In genomic region chr19:8209111-8209964, GRCh38 we compare ENCODE assay signal across 1 cellular context.
A peak's percentile ranks its signal among the peaks of the same experiment; 100 is the strongest.
TF ChIP-seq lines count a peak whose summit lies in the region.

A gene with protein sequence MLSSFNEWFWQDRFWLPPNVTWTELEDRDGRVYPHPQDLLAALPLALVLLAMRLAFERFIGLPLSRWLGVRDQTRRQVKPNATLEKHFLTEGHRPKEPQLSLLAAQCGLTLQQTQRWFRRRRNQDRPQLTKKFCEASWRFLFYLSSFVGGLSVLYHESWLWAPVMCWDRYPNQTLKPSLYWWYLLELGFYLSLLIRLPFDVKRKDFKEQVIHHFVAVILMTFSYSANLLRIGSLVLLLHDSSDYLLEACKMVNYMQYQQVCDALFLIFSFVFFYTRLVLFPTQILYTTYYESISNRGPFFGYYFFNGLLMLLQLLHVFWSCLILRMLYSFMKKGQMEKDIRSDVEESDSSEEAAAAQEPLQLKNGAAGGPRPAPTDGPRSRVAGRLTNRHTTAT (plus strand): TSS chr19:8209370. CDS start chr19:8251077, 41,707 bp downstream.

TF ChIP-seq in GM12878, 131 proteins besides CTCF, POLR2A, EP300 and RAD21 (continued from another document and continues in another):
- TF ChIP-seq ZSCAN29 (IDR thresholded peaks at IDR 0.05), result peak; percentile 100
- 0 out of 2 replicates have a peak, but pooled peaks have one; percentile 64 for TF ChIP-seq STAT1 (conservative IDR thresholded peaks at IDR 0.05)
- no peak for TF ChIP-seq RBBP5 (conservative IDR thresholded peaks at IDR 0.05)
- no peak for TF ChIP-seq PAX8 (IDR thresholded peaks at IDR 0.05)
- TF ChIP-seq SMC3 (IDR thresholded peaks at IDR 0.05; ENCODE audit: borderline replicate concordance, low read length), result no peak
- TF ChIP-seq, protein P1, sequence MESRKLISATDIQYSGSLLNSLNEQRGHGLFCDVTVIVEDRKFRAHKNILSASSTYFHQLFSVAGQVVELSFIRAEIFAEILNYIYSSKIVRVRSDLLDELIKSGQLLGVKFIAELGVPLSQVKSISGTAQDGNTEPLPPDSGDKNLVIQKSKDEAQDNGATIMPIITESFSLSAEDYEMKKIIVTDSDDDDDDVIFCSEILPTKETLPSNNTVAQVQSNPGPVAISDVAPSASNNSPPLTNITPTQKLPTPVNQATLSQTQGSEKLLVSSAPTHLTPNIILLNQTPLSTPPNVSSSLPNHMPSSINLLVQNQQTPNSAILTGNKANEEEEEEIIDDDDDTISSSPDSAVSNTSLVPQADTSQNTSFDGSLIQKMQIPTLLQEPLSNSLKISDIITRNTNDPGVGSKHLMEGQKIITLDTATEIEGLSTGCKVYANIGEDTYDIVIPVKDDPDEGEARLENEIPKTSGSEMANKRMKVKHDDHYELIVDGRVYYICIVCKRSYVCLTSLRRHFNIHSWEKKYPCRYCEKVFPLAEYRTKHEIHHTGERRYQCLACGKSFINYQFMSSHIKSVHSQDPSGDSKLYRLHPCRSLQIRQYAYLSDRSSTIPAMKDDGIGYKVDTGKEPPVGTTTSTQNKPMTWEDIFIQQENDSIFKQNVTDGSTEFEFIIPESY (IDR thresholded peaks at IDR 0.05), result no peak
- peak; percentile 19 for TF ChIP-seq RELA (IDR thresholded peaks at IDR 0.05; ENCODE audit: borderline replicate concordance, partially characterized antibody)
- no peak for TF ChIP-seq ZBTB11 (CRISPR knock-in tag; IDR thresholded peaks at IDR 0.05)
- TF ChIP-seq, protein P2, sequence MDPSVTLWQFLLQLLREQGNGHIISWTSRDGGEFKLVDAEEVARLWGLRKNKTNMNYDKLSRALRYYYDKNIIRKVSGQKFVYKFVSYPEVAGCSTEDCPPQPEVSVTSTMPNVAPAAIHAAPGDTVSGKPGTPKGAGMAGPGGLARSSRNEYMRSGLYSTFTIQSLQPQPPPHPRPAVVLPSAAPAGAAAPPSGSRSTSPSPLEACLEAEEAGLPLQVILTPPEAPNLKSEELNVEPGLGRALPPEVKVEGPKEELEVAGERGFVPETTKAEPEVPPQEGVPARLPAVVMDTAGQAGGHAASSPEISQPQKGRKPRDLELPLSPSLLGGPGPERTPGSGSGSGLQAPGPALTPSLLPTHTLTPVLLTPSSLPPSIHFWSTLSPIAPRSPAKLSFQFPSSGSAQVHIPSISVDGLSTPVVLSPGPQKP (IDR thresholded peaks at IDR 0.05; ENCODE audit: low read depth, low read length), result no peak
- TF ChIP-seq NKRF (conservative IDR thresholded peaks at IDR 0.05), result peak; percentile 91
- no peak for TF ChIP-seq RFX5 (IDR thresholded peaks at IDR 0.05; ENCODE audit: low read depth, low read length)
- 0 out of 2 replicates have a peak, but pooled peaks have one; percentile 25 for TF ChIP-seq CREM (IDR thresholded peaks at IDR 0.05; ENCODE audit: low read depth)
- peak; percentile 59; the same call in 1 of the 2 replicates for TF ChIP-seq TCF12 (IDR thresholded peaks at IDR 0.05; ENCODE audit: low read depth, low read length)
- TF ChIP-seq HDAC6 (IDR thresholded peaks at IDR 0.05; ENCODE audit: unreplicated experiment), result no peak
- TF ChIP-seq MEF2A (IDR thresholded peaks at IDR 0.05; ENCODE audit: insufficient read depth, low read depth, low read length), result no peak
- no peak for TF ChIP-seq ATF3 (IDR thresholded peaks at IDR 0.05; ENCODE audit: borderline replicate concordance, extremely low read depth, low read depth, low read length)
- TF ChIP-seq, protein P3, sequence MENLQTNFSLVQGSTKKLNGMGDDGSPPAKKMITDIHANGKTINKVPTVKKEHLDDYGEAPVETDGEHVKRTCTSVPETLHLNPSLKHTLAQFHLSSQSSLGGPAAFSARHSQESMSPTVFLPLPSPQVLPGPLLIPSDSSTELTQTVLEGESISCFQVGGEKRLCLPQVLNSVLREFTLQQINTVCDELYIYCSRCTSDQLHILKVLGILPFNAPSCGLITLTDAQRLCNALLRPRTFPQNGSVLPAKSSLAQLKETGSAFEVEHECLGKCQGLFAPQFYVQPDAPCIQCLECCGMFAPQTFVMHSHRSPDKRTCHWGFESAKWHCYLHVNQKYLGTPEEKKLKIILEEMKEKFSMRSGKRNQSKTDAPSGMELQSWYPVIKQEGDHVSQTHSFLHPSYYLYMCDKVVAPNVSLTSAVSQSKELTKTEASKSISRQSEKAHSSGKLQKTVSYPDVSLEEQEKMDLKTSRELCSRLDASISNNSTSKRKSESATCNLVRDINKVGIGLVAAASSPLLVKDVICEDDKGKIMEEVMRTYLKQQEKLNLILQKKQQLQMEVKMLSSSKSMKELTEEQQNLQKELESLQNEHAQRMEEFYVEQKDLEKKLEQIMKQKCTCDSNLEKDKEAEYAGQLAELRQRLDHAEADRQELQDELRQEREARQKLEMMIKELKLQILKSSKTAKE (IDR thresholded peaks at IDR 0.05; ENCODE audit: low read depth, poor library complexity, severe bottlenecking), result no peak
- TF ChIP-seq YY1 (IDR thresholded peaks at IDR 0.05; ENCODE audit: low read depth, low read length), result peak; percentile 95
- no peak for TF ChIP-seq PRDM15 (CRISPR knock-in tag; IDR thresholded peaks at IDR 0.05)
- TF ChIP-seq TCF7 (IDR thresholded peaks at IDR 0.05; ENCODE audit: borderline replicate concordance), result no peak
- peak; percentile 74; the same call in 1 of the 2 replicates for TF ChIP-seq RB1 (IDR thresholded peaks at IDR 0.05; ENCODE audit: borderline replicate concordance)
- TF ChIP-seq STAT3 (IDR thresholded peaks at IDR 0.05; ENCODE audit: low read depth, low read length), result no peak
- no peak for TF ChIP-seq NFYA (IDR thresholded peaks at IDR 0.05; ENCODE audit: borderline replicate concordance, low read depth, low read length)
- no peak for TF ChIP-seq ATF2 (IDR thresholded peaks at IDR 0.05; ENCODE audit: low read length)
- no peak for TF ChIP-seq CEBPB (IDR thresholded peaks at IDR 0.05; ENCODE audit: borderline replicate concordance in 1 of 2, low read depth in 2 of 2, low read length in 2 of 2)
- no peak for TF ChIP-seq SREBF1 (IDR thresholded peaks at IDR 0.05; ENCODE audit: low read length)
- peak; percentile 20 for TF ChIP-seq BCL3 (IDR thresholded peaks at IDR 0.05; ENCODE audit: borderline replicate concordance, insufficient read depth, low read depth, low read length, poor library complexity, severe bottlenecking)
- TF ChIP-seq ZBTB40 (IDR thresholded peaks at IDR 0.05; ENCODE audit: borderline replicate concordance), result no peak
- no peak for TF ChIP-seq KLF5 (IDR thresholded peaks at IDR 0.05; ENCODE audit: partially characterized antibody)
- TF ChIP-seq SRF (IDR thresholded peaks at IDR 0.05; ENCODE audit: low read depth in 2 of 2, low read length in 2 of 2), result no peak
- no peak for TF ChIP-seq SUZ12 (IDR thresholded peaks at IDR 0.05; ENCODE audit: unreplicated experiment)
